31 cellular contexts compared by ENCODE assay signal in genomic region chr19:45571457-45572220, GRCh38. TPM values are rescaled to one million over a fixed set of nuclear protein-coding genes. Genes with fewer than 3 reads are reported as not detected.
"Had no signal": no experiment of that assay in that cellular context is flagged by ENCODE, and none has a peak within 500 bp of the region (broad histone marks: within the 10 kb centered on the region; RNA-seq: fewer than 3 reads in every experiment).

No MANE protein-coding gene starts in this region.

- H3K4me3 ChIP-seq: ascending aorta, body of pancreas had no signal

- H3K4me3 Mint-ChIP-seq: activated CD8-positive, alpha-beta T cell treated with anti-CD3 and anti-CD28 coated beads, Interleukin-2, amount 10 ng/mL, durations not matched to agents 7 days and 5 days; activated naive CD8-positive, alpha-beta T cell treated with anti-CD3 and anti-CD28 coated beads, Interleukin-2, amount 50 U/mL, for 24 hours; central memory CD8-positive, alpha-beta T cell; T-helper 1 cell treated with Interleukin-12 subunit alpha and Interleukin-12 subunit beta and Interleukin-4 antibody, amounts not matched to agents 30 μg/mL and 1 μg/mL, for 36 hours; WTC11 had no signal

- ATAC-seq: activated CD8-positive, alpha-beta T cell treated with anti-CD3 and anti-CD28 coated beads, Interleukin-2, amount 10 ng/mL, durations not matched to agents 7 days and 5 days; activated naive CD4-positive, alpha-beta T cell treated with anti-CD3 and anti-CD28 coated beads, Interleukin-2, amount 50 U/mL, for 72 hours; activated naive CD8-positive, alpha-beta T cell treated with anti-CD3 and anti-CD28 coated beads, Interleukin-2, amount 50 U/mL, for 24 hours; body of pancreas; Panc1; WTC11 had no signal

- DNase-seq: activated CD4-positive, alpha-beta T cell treated with anti-CD3 and anti-CD28 coated beads for 48 hours; activated CD4-positive, alpha-beta T cell treated with anti-CD3 and anti-CD28 coated beads, Interleukin-2, amount 50 U/mL, for 4 hours; activated CD4-positive, CD25-positive, alpha-beta regulatory T cell treated with anti-CD3 and anti-CD28 coated beads, Interleukin-2, amount 50 U/mL, for 72 hours; activated CD8-positive, alpha-beta memory T cell treated with anti-CD3 and anti-CD28 coated beads, Interleukin-2, amount 50 U/mL, for 48 hours; activated CD8-positive, alpha-beta T cell treated with anti-CD3 and anti-CD28 coated beads, Interleukin-2, amount 10 ng/mL, durations not matched to agents 7 days and 5 days; activated effector memory CD4-positive, alpha-beta T cell treated with anti-CD3 and anti-CD28 coated beads, Interleukin-2, amount 50 U/mL, for 16 hours; activated naive CD4-positive, alpha-beta T cell treated with Interleukin-2 at 50 U/mL for 16 hours; activated naive CD8-positive, alpha-beta T cell treated with anti-CD3 and anti-CD28 coated beads, Interleukin-2, amount 50 U/mL, for 24 hours; activated T-cell treated with anti-CD3 and anti-CD28 coated beads, Interleukin-2, amount 50 U/mL, for 1 hour; amniotic stem cell; body of pancreas; KG1; NCI-H1048; NCI-H1930; NCI-H2171; NCI-H226; NCI-H526; NCI-H82; OCI-M1; RPMI8226; SHP77 treated with DMSO at 0.1 percent for 48 hours; T-helper 9 cell had no signal

- H3K36me3 ChIP-seq: ascending aorta had no signal

- H3K27me3 ChIP-seq: ascending aorta, body of pancreas had no signal

- H3K9me3 Mint-ChIP-seq: activated naive CD4-positive, alpha-beta T cell treated with anti-CD3 and anti-CD28 coated beads, Interleukin-2, amount 50 U/mL, for 72 hours; activated naive CD8-positive, alpha-beta T cell treated with anti-CD3 and anti-CD28 coated beads, Interleukin-2, amount 50 U/mL, for 24 hours; central memory CD8-positive, alpha-beta T cell; T-helper 1 cell treated with Interleukin-12 subunit alpha and Interleukin-12 subunit beta and Interleukin-4 antibody, amounts not matched to agents 30 μg/mL and 1 μg/mL, for 36 hours; WTC11 had no signal

- H3K27me3 Mint-ChIP-seq: activated naive CD8-positive, alpha-beta T cell treated with anti-CD3 and anti-CD28 coated beads, Interleukin-2, amount 50 U/mL, for 24 hours; central memory CD8-positive, alpha-beta T cell had no signal

- H3K36me3 Mint-ChIP-seq: activated naive CD4-positive, alpha-beta T cell treated with anti-CD3 and anti-CD28 coated beads, Interleukin-2, amount 50 U/mL, for 72 hours; WTC11 had no signal

- H3K9me3 ChIP-seq: ascending aorta, body of pancreas had no signal

- H3K27ac ChIP-seq: ascending aorta, body of pancreas had no signal

- H3K27ac Mint-ChIP-seq: activated CD8-positive, alpha-beta T cell treated with anti-CD3 and anti-CD28 coated beads, Interleukin-2, amount 10 ng/mL, durations not matched to agents 7 days and 5 days; activated naive CD4-positive, alpha-beta T cell treated with anti-CD3 and anti-CD28 coated beads, Interleukin-2, amount 50 U/mL, for 72 hours; activated naive CD8-positive, alpha-beta T cell treated with anti-CD3 and anti-CD28 coated beads, Interleukin-2, amount 50 U/mL, for 24 hours; T-helper 1 cell treated with Interleukin-12 subunit alpha and Interleukin-12 subunit beta and Interleukin-4 antibody, amounts not matched to agents 30 μg/mL and 1 μg/mL, for 36 hours; WTC11 had no signal

RNA-seq across cellular contexts. Expression of gene GPR4, which starts 30.4 kb away (rescaled TPM):
- total RNA-seq: activated CD8-positive, alpha-beta T cell treated with anti-CD3 and anti-CD28 coated beads, Interleukin-2, amount 10 ng/mL, durations not matched to agents 7 days and 5 days; bronchial epithelial cell; LHCN-M2; SK-MEL-5 had no signal
